ENCODE assay signal across 21 cellular contexts in genomic region chr4:78484574-78484973, GRCh38.
"Had no signal": no experiment of that assay in that cellular context is flagged by ENCODE, and none has a peak within 500 bp of the region (broad histone marks: within the 10 kb centered on the region; RNA-seq: fewer than 3 reads in every experiment).

No MANE protein-coding gene starts in this region.

- H3K36me3 ChIP-seq: cardiac muscle cell, heart left ventricle, left lung, tibial nerve had no signal

- DNase-seq: activated B cell treated with CpG ODN at 0.5 μM for 24 hours; activated CD4-positive, alpha-beta T cell treated with anti-CD3 and anti-CD28 coated beads, Interleukin-2, amount 50 U/mL, for 1 hour; activated CD8-positive, alpha-beta T cell treated with anti-CD3 and anti-CD28 coated beads for 36 hours; activated T-cell treated with anti-CD3 and anti-CD28 coated beads, Interleukin-2, amount 50 U/mL, for 4 hours; anterior cingulate cortex; dorsolateral prefrontal cortex; effector memory CD4-positive, alpha-beta T cell; foreskin keratinocyte; heart left ventricle; kidney glomerular epithelial cell; left lung; mesendoderm; posterior cingulate gyrus; right cardiac atrium; stimulated activated CD4-positive, alpha-beta T cell treated with anti-CD3 and anti-CD28 coated beads, Interleukin-2, amount 100 ng/mL, for 48 hours; stimulated activated naive CD4-positive, alpha-beta T cell treated with Interleukin-2 at 50 U/mL for 16 hours; T-helper 9 cell had no signal

- H3K4me1 ChIP-seq: heart left ventricle, left lung, tibial nerve had no signal

- H3K4me3 ChIP-seq: cardiac muscle cell, coronary artery, dorsolateral prefrontal cortex, heart left ventricle, left lung, lung, tibial nerve had no signal

- H3K9me3 ChIP-seq: heart left ventricle, left lung, tibial nerve had no signal

- H3K27me3 ChIP-seq: cardiac muscle cell, dorsolateral prefrontal cortex, foreskin keratinocyte, heart left ventricle, left lung, tibial nerve had no signal
